Comparison of ENCODE assay signal across 8 cellular contexts in genomic region chr10:61897671-61898434, GRCh38. TPM values are rescaled to one million over a fixed set of nuclear protein-coding genes. Genes with fewer than 3 reads are reported as not detected.
DNase-seq lines count a peak whose midpoint lies in the region; ATAC-seq, FAIRE-seq and TF ChIP-seq lines count a peak whose summit lies in the region.

No MANE protein-coding gene starts in this region.

- no peak for TF ChIP-seq POLR2A in gastroesophageal sphincter (IDR thresholded peaks at IDR 0.05)

- peak overlapping the region; percentile 73 to 98 (median 87); a peak in 19 of 20 replicates for H3K4me3 ChIP-seq in BLaER1 treated with 17β-estradiol and CSF1 and Interleukin-3, amounts not matched to agents 10 nM and 100 nM
- H3K4me3 ChIP-seq in gastroesophageal sphincter (peak overlapping the region; percentile 24 to 39), neural cell (ENCODE audit: low read length) (peak overlapping the region; percentile 58)

- no peaks in the 10 kb centered on the region for H3K9me2 ChIP-seq in neural cell (ENCODE audit: insufficient read depth, low read length)

- H3K4me3 Mint-ChIP-seq in HFFc6: peak overlapping the region; percentile 93
- peak overlapping the region; percentile 71 for H3K4me3 Mint-ChIP-seq in activated CD8-positive, alpha-beta T cell treated with anti-CD3 and anti-CD28 coated beads, Interleukin-2, amount 10 ng/mL, durations not matched to agents 7 days and 5 days

- peak overlapping the region; percentile 13 for H2AFZ ChIP-seq in neural cell (ENCODE audit: low read depth, low read length)

- POLR2A ChIA-PET in activated CD8-positive, alpha-beta T cell treated with anti-CD3 and anti-CD28 coated beads, Interleukin-2, amount 10 ng/mL, durations not matched to agents 7 days and 5 days (lab: Charles Lee): interaction anchor here (0.9 to 1.2 kb wide), 3 partner anchors 17 to 286 kb away, joined by 3 to 4 read pairs (median 3); no protein-coding TSS in a partner anchor

- TF ChIP-seq CTCF in HFFc6 (IDR thresholded peaks at IDR 0.05): peak; percentile 56
- peak; percentile 10 to 68 (median 54) for TF ChIP-seq CTCF in gastroesophageal sphincter (IDR thresholded peaks at IDR 0.05)
- peak; percentile 55 for TF ChIP-seq CTCF in neural cell (IDR thresholded peaks at IDR 0.05; ENCODE audit: poor library complexity, severe bottlenecking)
- no peak for TF ChIP-seq CTCF in D721Med (IDR thresholded peaks at IDR 0.05; ENCODE audit: insufficient read depth, missing control alignments)

- no peaks in the 10 kb centered on the region for H3K36me3 ChIP-seq in BLaER1 treated with 17β-estradiol and CSF1 and Interleukin-3, amounts not matched to agents 10 nM and 100 nM
- H3K36me3 ChIP-seq in gastroesophageal sphincter (no peaks in the 10 kb centered on the region), neural cell (ENCODE audit: insufficient read depth, low read length) (no peaks in the 10 kb centered on the region)

- H3K27me3 Mint-ChIP-seq in HFFc6 (ENCODE audit: insufficient read depth): peaks cover 2% of the 10 kb centered on the region
- no peaks in the 10 kb centered on the region for H3K27me3 Mint-ChIP-seq in activated CD8-positive, alpha-beta T cell treated with anti-CD3 and anti-CD28 coated beads, Interleukin-2, amount 10 ng/mL, durations not matched to agents 7 days and 5 days (ENCODE audit: low read depth)

- peak overlapping the region; percentile 96 to 100 (median 99) for H3K9ac ChIP-seq in BLaER1 treated with 17β-estradiol and CSF1 and Interleukin-3, amounts not matched to agents 10 nM and 100 nM
- peak overlapping the region; percentile 40 for H3K9ac ChIP-seq in neural cell (ENCODE audit: low read length)

- 20 to 28% methylated on average over 10 of the region's 10 CpGs for WGBS in gastroesophageal sphincter (ENCODE audit: low coverage in 1 of 2), 2 donors

- peaks cover 25 to 36% (median 33%) of the 10 kb centered on the region in 10 experiments for H3K4me1 ChIP-seq in BLaER1 treated with 17β-estradiol and CSF1 and Interleukin-3, amounts not matched to agents 10 nM and 100 nM
- H3K4me1 ChIP-seq in gastroesophageal sphincter: peaks cover 0 to 32% (median 11%) of the 10 kb centered on the region in 3 donors

- peak overlapping the region; percentile 96 for H3K27ac Mint-ChIP-seq in HFFc6
- peak overlapping the region; percentile 88 for H3K27ac Mint-ChIP-seq in activated CD8-positive, alpha-beta T cell treated with anti-CD3 and anti-CD28 coated beads, Interleukin-2, amount 10 ng/mL, durations not matched to agents 7 days and 5 days

- H3K9me3 Mint-ChIP-seq in HFFc6: no peaks in the 10 kb centered on the region
- no peaks in the 10 kb centered on the region for H3K9me3 Mint-ChIP-seq in activated CD8-positive, alpha-beta T cell treated with anti-CD3 and anti-CD28 coated beads, Interleukin-2, amount 10 ng/mL, durations not matched to agents 7 days and 5 days (ENCODE audit: insufficient read depth)

- no peak for TF ChIP-seq EP300 in gastroesophageal sphincter (IDR thresholded peaks at IDR 0.05)
- no peak for TF ChIP-seq EP300 in neural cell (conservative IDR thresholded peaks at IDR 0.05; ENCODE audit: poor library complexity, severe bottlenecking)

- H3K4me1 Mint-ChIP-seq in HFFc6 (ENCODE audit: low read depth): peaks cover 44% of the 10 kb centered on the region
- H3K4me1 Mint-ChIP-seq in activated CD8-positive, alpha-beta T cell treated with anti-CD3 and anti-CD28 coated beads, Interleukin-2, amount 10 ng/mL, durations not matched to agents 7 days and 5 days (ENCODE audit: low read depth): peaks cover 34% of the 10 kb centered on the region

- H3K27ac ChIP-seq in BLaER1 treated with 17β-estradiol and CSF1 and Interleukin-3, amounts not matched to agents 10 nM and 100 nM: peak overlapping the region; percentile 96 to 100 (median 99)
- H3K27ac ChIP-seq in gastroesophageal sphincter (peak overlapping the region in 3 of 4 donors; percentile 8 to 65 (median 54)), neural cell (ENCODE audit: low read length) (no peak overlapping the region)

- H3K9me3 ChIP-seq in BLaER1 treated with 17β-estradiol and CSF1 and Interleukin-3, amounts not matched to agents 10 nM and 100 nM (replicated peaks in 1 of 11): no peaks in the 10 kb centered on the region
- H3K9me3 ChIP-seq in gastroesophageal sphincter (no peaks in the 10 kb centered on the region), neural cell (ENCODE audit: low read length) (no peaks in the 10 kb centered on the region)

- no peaks in the 10 kb centered on the region for H3K27me3 ChIP-seq in BLaER1 treated with 17β-estradiol and CSF1 and Interleukin-3, amounts not matched to agents 10 nM and 100 nM
- H3K27me3 ChIP-seq in gastroesophageal sphincter: no peaks in the 10 kb centered on the region
- H3K27me3 ChIP-seq in neural cell (ENCODE audit: insufficient read depth, low read depth, low read length): peaks cover 8% of the 10 kb centered on the region

- TF ChIP-seq RAD21 in neural cell (conservative IDR thresholded peaks at IDR 0.05): no peak

- peak overlapping the region; percentile 85 to 99 (median 92) for H3K4me2 ChIP-seq in BLaER1 treated with 17β-estradiol and CSF1 and Interleukin-3, amounts not matched to agents 10 nM and 100 nM
- peak overlapping the region; percentile 23 for H3K4me2 ChIP-seq in neural cell (ENCODE audit: low read length)

- peaks cover 3% of the 10 kb centered on the region for H3F3A ChIP-seq in neural cell (ENCODE audit: insufficient read depth, low read length, poor library complexity, severe bottlenecking)

- no peaks in the 10 kb centered on the region for H3K79me2 ChIP-seq in neural cell (replicated peaks; ENCODE audit: insufficient read depth, low read length)

- no peak for FAIRE-seq in D721Med (lab: Jason Lieb, UNC)

- ATAC-seq in activated CD8-positive, alpha-beta T cell treated with anti-CD3 and anti-CD28 coated beads, Interleukin-2, amount 10 ng/mL, durations not matched to agents 7 days and 5 days: no peak
- ATAC-seq in gastroesophageal sphincter: peak; percentile 47
- no peak for ATAC-seq in HG03469 (IDR thresholded peaks at IDR 0.05; ENCODE audit: unreplicated experiment)
- ATAC-seq in HG03045 (IDR thresholded peaks at IDR 0.05; ENCODE audit: unreplicated experiment): no peak

- CTCF ChIA-PET in activated CD8-positive, alpha-beta T cell treated with anti-CD3 and anti-CD28 coated beads, Interleukin-2, amount 10 ng/mL, durations not matched to agents 7 days and 5 days (lab: Charles Lee): interaction anchor here (1.1 to 4.5 kb wide), 20 partner anchors 26 to 368 kb away, joined by 3 to 40 read pairs (median 7); no protein-coding TSS in a partner anchor

- DNase-seq in HFFc6 (peak; percentile 52), D721Med (ENCODE audit: insufficient read length, low spot score) (no peak)
- DNase-seq in activated CD8-positive, alpha-beta T cell treated with anti-CD3 and anti-CD28 coated beads, Interleukin-2, amount 10 ng/mL, durations not matched to agents 7 days and 5 days: peak; percentile 37

- no peaks in the 10 kb centered on the region; a peak in 1 of 22 replicates for H4K20me1 ChIP-seq in BLaER1 treated with 17β-estradiol and CSF1 and Interleukin-3, amounts not matched to agents 10 nM and 100 nM
- H4K20me1 ChIP-seq in neural cell (ENCODE audit: insufficient read depth): no peaks in the 10 kb centered on the region

- peaks cover 14% of the 10 kb centered on the region for H3K36me3 Mint-ChIP-seq in HFFc6 (ENCODE audit: low read depth)
- peaks cover 5% of the 10 kb centered on the region for H3K36me3 Mint-ChIP-seq in activated CD8-positive, alpha-beta T cell treated with anti-CD3 and anti-CD28 coated beads, Interleukin-2, amount 10 ng/mL, durations not matched to agents 7 days and 5 days (ENCODE audit: low read depth)

TF ChIP-seq in neural cell, 6 proteins besides CTCF, POLR2A, EP300 and RAD21:
- TF ChIP-seq MXI1 (conservative IDR thresholded peaks at IDR 0.05; ENCODE audit: poor library complexity, severe bottlenecking) (no peak), TAF1 (IDR thresholded peaks at IDR 0.05; ENCODE audit: low read depth) (no peak), POLR2AphosphoS5 (IDR thresholded peaks at IDR 0.05) (no peak), SMC3 (conservative IDR thresholded peaks at IDR 0.05; ENCODE audit: poor library complexity) (no peak), EZH2 (IDR thresholded peaks at IDR 0.05; ENCODE audit: borderline replicate concordance, insufficient read depth, low read length, poor library complexity, severe bottlenecking) (no peak), REST (IDR thresholded peaks at IDR 0.05; ENCODE audit: borderline replicate concordance) (no peak)

RNA-seq across cellular contexts. Expression of gene ARID5B, which starts 3.6 kb away (rescaled TPM):
- total RNA-seq in HFFc6 (2021; fragmentation: NEBNext Ultra II Directional; extraction: Animal tissue kit (Norgen Biotek cat#: 25700)): 100 to 1,000 TPM; 102 to 142 (median 131) TPM
- 10 to 100 TPM; 18.0 to 21.6 TPM for total RNA-seq in activated CD8-positive, alpha-beta T cell treated with anti-CD3 and anti-CD28 coated beads, Interleukin-2, amount 10 ng/mL, durations not matched to agents 7 days and 5 days
- total RNA-seq in gastroesophageal sphincter: 10 to 100 TPM; 34.7 to 81.4 (median 62.5) TPM
- polyA plus RNA-seq in neural cell: 0.80 and 2.1 TPM in 2 replicates
- 12.8 and 15.1 TPM in 2 replicates for polyA minus RNA-seq in neural cell

Comparison
In these comparisons a context has a peak if more than half of its experiments do, and no peak if none do; other contexts are left out.
1. H3K4me3 ChIP-seq: peak in every context shown above with its lines; median percentile 87 in BLaER1 treated with 17β-estradiol and CSF1 and Interleukin-3, amounts not matched to agents 10 nM and 100 nM; 58 in neural cell; 32 in gastroesophageal sphincter.